13 cellular contexts compared by ENCODE assay signal in the genomic region with DNA sequence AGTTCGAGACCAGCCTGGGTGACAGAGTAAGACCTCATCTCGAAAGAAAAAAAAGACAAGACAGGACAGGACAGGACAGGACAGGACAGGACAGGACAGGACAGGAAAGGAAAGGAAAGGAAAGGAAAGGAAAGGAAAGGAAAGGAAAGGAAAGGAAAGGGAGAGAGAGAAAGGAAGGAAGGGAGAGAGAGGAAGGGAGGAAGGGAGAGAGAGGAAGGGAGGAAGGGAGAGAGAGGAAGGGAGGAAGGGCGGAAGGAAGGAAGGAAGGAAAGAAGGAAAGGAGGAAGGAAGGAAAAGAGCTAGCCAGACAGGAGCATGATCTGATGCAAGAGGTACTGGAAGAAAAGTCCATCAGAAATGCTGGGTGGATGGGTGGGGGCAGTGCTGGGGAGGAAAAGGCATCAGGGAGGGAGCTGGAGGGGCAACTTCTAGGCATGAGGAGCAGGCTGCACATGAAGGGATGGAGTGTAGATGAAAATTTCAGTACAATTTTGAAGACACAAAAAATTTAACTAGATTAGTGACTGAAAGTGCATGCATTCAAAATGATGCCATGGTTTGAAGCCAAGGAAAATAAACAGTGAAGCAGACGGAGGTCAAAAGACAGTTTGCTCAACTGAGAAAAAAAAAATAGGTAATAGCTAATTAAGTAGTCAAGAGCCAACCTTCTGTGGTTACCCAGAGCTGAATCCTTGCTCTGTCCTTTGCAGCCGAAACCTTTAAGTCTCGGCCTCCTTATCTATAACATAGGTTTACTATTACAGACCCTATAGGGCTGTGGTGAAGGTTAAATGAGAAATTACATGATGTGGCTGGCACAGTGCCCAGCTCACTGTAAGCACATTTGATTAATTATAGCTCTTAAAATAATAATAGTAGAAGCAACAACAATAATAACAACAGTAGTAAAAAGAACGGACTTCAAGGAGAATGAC. TPM values are rescaled to one million over a fixed set of nuclear protein-coding genes. Genes with fewer than 3 reads are reported as not detected.
DNase-seq lines count a peak whose midpoint lies in the region; ATAC-seq and TF ChIP-seq lines count a peak whose summit lies in the region.
"Had no signal": no experiment of that assay in that cellular context is flagged by ENCODE, and none has a peak within 500 bp of the region (broad histone marks: within the 10 kb centered on the region; RNA-seq: fewer than 3 reads in every experiment).

No MANE protein-coding gene starts in this region.

- H3K36me3 ChIP-seq in esophagus muscularis mucosa (peaks cover 0 to 5% (median 0%) of the 10 kb centered on the region in 4 donors), mesendoderm (ENCODE audit: control insufficient read depth, insufficient read depth, low read length) (peaks cover 2% of the 10 kb centered on the region)

- H4K5ac ChIP-seq in mesendoderm (ENCODE audit: low read length) = no peak overlapping the region

- H3K27me3 ChIP-seq in esophagus muscularis mucosa = no peaks in the 10 kb centered on the region
- no peaks in the 10 kb centered on the region for H3K27me3 ChIP-seq in mesendoderm (ENCODE audit: insufficient read depth, low read length, poor library complexity)

- H3K18ac ChIP-seq in mesendoderm (ENCODE audit: low read length) = no peak overlapping the region

- no peak overlapping the region for H4K8ac ChIP-seq in mesendoderm (ENCODE audit: low read depth, low read length)

- H3K56ac ChIP-seq in mesendoderm (ENCODE audit: low read length) = peak overlapping the region; percentile 30

- no peak overlapping the region for H3K4me2 ChIP-seq in mesendoderm (ENCODE audit: low read length)

- TF ChIP-seq CTCF in esophagus muscularis mucosa (IDR thresholded peaks at IDR 0.05) = no peak

- H3K4me3 ChIP-seq in esophagus muscularis mucosa (no peak overlapping the region), mesendoderm (ENCODE audit: low read length) (no peak overlapping the region)

- TF ChIP-seq POLR2A in esophagus muscularis mucosa (IDR thresholded peaks at IDR 0.05; ENCODE audit: low read depth) = no peak

- no peak for TF ChIP-seq EP300 in esophagus muscularis mucosa (IDR thresholded peaks at IDR 0.05)

- peak overlapping the region; percentile 34 to 57 (median 44) for H3K27ac ChIP-seq in esophagus muscularis mucosa (replicated peaks in 1 of 4)
- H3K27ac ChIP-seq in mesendoderm (ENCODE audit: low read depth, low read length) = no peak overlapping the region

- peaks cover 11% of the 10 kb centered on the region for H3K79me2 ChIP-seq in mesendoderm (ENCODE audit: control insufficient read depth, insufficient read depth, low read length)

- intact Hi-C loops in esophagus muscularis mucosa (cut with DNase I) = no loop called here

- H2BK5ac ChIP-seq in mesendoderm (ENCODE audit: low read length) = no peak overlapping the region

- peak; percentile 59 for DNase-seq in EL
- DNase-seq in NCI-H446 treated with DMSO at 0.1 percent for 48 hours (lab: John Stamatoyannopoulos, UW) = peak; percentile 39
- DNase-seq in esophagus muscularis mucosa (ENCODE audit: extremely low spot score) = no peak
- no peak for DNase-seq in mesendoderm
- DNase-seq in cerebellar cortex (ENCODE audit: low spot score) = no peak
- no peak for DNase-seq in globus pallidus (ENCODE audit: low spot score)
- no peak for DNase-seq in NCI-H1694 (lab: John Stamatoyannopoulos, UW)
- DNase-seq: C1 segment of cervical spinal cord; effector memory CD4-positive, alpha-beta T cell; GDM1; retina; SHP77 had no signal

- H2AK5ac ChIP-seq in mesendoderm (ENCODE audit: low read length) = no peak overlapping the region

- H2BK15ac ChIP-seq in mesendoderm (replicated peaks; ENCODE audit: low read depth) = no peak overlapping the region

- H3K23ac ChIP-seq in mesendoderm (ENCODE audit: low read length) = no peak overlapping the region

- no peak overlapping the region for H3K4ac ChIP-seq in mesendoderm (ENCODE audit: low read depth, low read length)

- H3K9ac ChIP-seq in mesendoderm (ENCODE audit: low read length) = no peak overlapping the region

- no peak overlapping the region for H2BK120ac ChIP-seq in mesendoderm (ENCODE audit: low read depth, low read length)

- 68% methylated on average over 7 of the region's 7 CpGs for WGBS in esophagus muscularis mucosa
- WGBS in mesendoderm (ENCODE audit: extremely low coverage, insufficient coverage, low lambda C conversion rate) = no CpG with 5 or more reads among the region's 7 CpGs

- H3K4me1 ChIP-seq in esophagus muscularis mucosa (peaks cover 31 to 40% (median 39%) of the 10 kb centered on the region in 4 donors), mesendoderm (ENCODE audit: control insufficient read depth, low read depth, low read length) (peaks cover 2% of the 10 kb centered on the region)

- ATAC-seq in HG03378 (IDR thresholded peaks at IDR 0.05; ENCODE audit: unreplicated experiment) = no peak

- H3K79me1 ChIP-seq in mesendoderm (ENCODE audit: low read length) = peaks cover 7% of the 10 kb centered on the region

- H3K9me3 ChIP-seq in esophagus muscularis mucosa = no peaks in the 10 kb centered on the region

RNA-seq across cellular contexts. Expression of gene ZNF827, which starts 59.9 kb away (rescaled TPM):
- 10 to 100 TPM; 11.1 to 27.2 (median 19.0) TPM for total RNA-seq in esophagus muscularis mucosa
- 11.1 TPM for polyA plus RNA-seq in mesendoderm (2013, experiment 1 of 2)
- polyA plus RNA-seq in mesendoderm (2013, experiment 2 of 2) = 11.5 TPM

Comparison
In these comparisons a context has a peak if more than half of its experiments do, and no peak if none do; other contexts are left out.
1. DNase-seq: peak in EL (single experiment) and NCI-H446 treated with DMSO at 0.1 percent for 48 hours (single experiment); none in esophagus muscularis mucosa (single experiment), mesendoderm (single experiment), cerebellar cortex (single experiment), globus pallidus (single experiment) and NCI-H1694 (single experiment).